In the genomic region with DNA sequence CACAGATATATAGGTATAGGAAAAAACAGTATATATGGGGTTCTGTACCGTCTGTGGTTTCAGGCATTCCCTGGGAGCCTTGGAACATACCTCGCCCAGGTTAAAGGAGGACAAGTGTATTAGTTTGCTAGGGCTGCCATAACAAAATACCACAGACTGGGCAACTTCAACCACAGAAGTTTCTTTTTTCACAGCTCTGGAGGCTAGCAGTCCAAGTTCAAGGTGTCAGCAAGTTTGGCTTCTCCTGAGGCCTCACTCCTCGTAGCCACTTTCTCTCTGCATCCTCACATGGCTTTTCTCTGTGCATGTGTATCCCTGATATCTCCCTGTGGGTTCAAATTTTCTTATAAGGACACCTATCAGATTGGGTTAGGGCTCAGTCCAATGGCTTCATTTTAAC, we compare ENCODE assay signal across 38 cellular contexts.
"Had no signal": no experiment of that assay in that cellular context is flagged by ENCODE, and none has a peak within 500 bp of the region (broad histone marks: within the 10 kb centered on the region; RNA-seq: fewer than 3 reads in every experiment).

No MANE protein-coding gene starts in this region.

- H3K9me3 Mint-ChIP-seq: activated naive CD4-positive, alpha-beta T cell treated with anti-CD3 and anti-CD28 coated beads for 36 hours; activated naive CD4-positive, alpha-beta T cell treated with anti-CD3 and anti-CD28 coated beads, Interleukin-2, amount 10 ng/mL, durations not matched to agents 7 days and 5 days; activated naive CD4-positive, alpha-beta T cell treated with anti-CD3 and anti-CD28 coated beads, Interleukin-2, amount 50 U/mL, for 24 hours; activated naive CD4-positive, alpha-beta T cell treated with anti-CD3 and anti-CD28 coated beads, Interleukin-2, amount 50 U/mL, for 72 hours; activated naive CD8-positive, alpha-beta T cell treated with anti-CD3 and anti-CD28 coated beads for 36 hours; activated naive CD8-positive, alpha-beta T cell treated with anti-CD3 and anti-CD28 coated beads, Interleukin-2, amount 10 ng/mL, durations not matched to agents 7 days and 5 days; activated naive CD8-positive, alpha-beta T cell treated with anti-CD3 and anti-CD28 coated beads, Interleukin-2, amount 50 U/mL, for 24 hours; activated T-cell treated with anti-CD3 and anti-CD28 coated beads, Interleukin-2, amount 50 U/mL, for 24 hours; activated T-cell treated with anti-CD3 and anti-CD28 coated beads, Interleukin-2, amount 50 U/mL, for 4 hours; activated T-cell treated with anti-CD3 and anti-CD28 coated beads, Interleukin-2, amount 50 U/mL, for 72 hours; activated T-helper 1 cell treated with anti-CD3 and anti-CD28 coated beads, Interleukin-12 subunit alpha, Interleukin-12 subunit beta, Interleukin-2, Interleukin-4 antibody, amounts not matched to agents 30 ng/mL and 10 ng/mL and 1 ng/mL, durations not matched to agents 14 hours and 24 hours and 36 hours; activated T-helper 17 cell treated with anti-CD3 and anti-CD28 coated beads, Interleukin-2, amount 50 U/mL, for 72 hours; activated T-helper 2 cell treated with anti-CD3 and anti-CD28 coated beads, Interferon-gamma antibody, Interleukin-2, Interleukin-4, amounts not matched to agents 10 μg/mL and 5 μg/mL and 100 μg/mL, durations not matched to agents 14 hours and 24 hours and 36 hours; brain; central memory CD8-positive, alpha-beta T cell had no signal

- H3K9me3 ChIP-seq: adrenal gland, ascending aorta, body of pancreas, breast epithelium had no signal

- H3K27ac ChIP-seq: adrenal gland, ascending aorta, body of pancreas, brain microvascular endothelial cell, breast epithelium, cardiac muscle cell had no signal

- H3K36me3 Mint-ChIP-seq: activated naive CD4-positive, alpha-beta T cell treated with anti-CD3 and anti-CD28 coated beads, Interleukin-2, amount 10 ng/mL, durations not matched to agents 7 days and 5 days; activated naive CD4-positive, alpha-beta T cell treated with anti-CD3 and anti-CD28 coated beads, Interleukin-2, amount 50 U/mL, for 24 hours; activated naive CD4-positive, alpha-beta T cell treated with anti-CD3 and anti-CD28 coated beads, Interleukin-2, amount 50 U/mL, for 72 hours; activated naive CD8-positive, alpha-beta T cell; activated naive CD8-positive, alpha-beta T cell treated with anti-CD3 and anti-CD28 coated beads for 36 hours; activated naive CD8-positive, alpha-beta T cell treated with anti-CD3 and anti-CD28 coated beads, Interleukin-2, amount 10 ng/mL, durations not matched to agents 7 days and 5 days; brain had no signal

- H3K27me3 ChIP-seq: adrenal gland, ascending aorta, body of pancreas, brain microvascular endothelial cell, breast epithelium, cardiac muscle cell had no signal

- H3K4me1 ChIP-seq: adrenal gland, ascending aorta, body of pancreas, breast epithelium had no signal

- ATAC-seq: activated naive CD4-positive, alpha-beta T cell treated with anti-CD3 and anti-CD28 coated beads, Interleukin-2, amount 50 U/mL, for 72 hours; activated naive CD8-positive, alpha-beta T cell treated with anti-CD3 and anti-CD28 coated beads, Interleukin-2, amount 50 U/mL, for 24 hours; activated T-cell treated with anti-CD3 and anti-CD28 coated beads, Interleukin-2, amount 50 U/mL, for 4 hours; activated T-cell treated with anti-CD3 and anti-CD28 coated beads, Interleukin-2, amount 50 U/mL, for 72 hours; activated T-helper 17 cell treated with anti-CD3 and anti-CD28 coated beads, Interleukin-2, amount 50 U/mL, for 72 hours; body of pancreas had no signal

- H3K4me3 Mint-ChIP-seq: activated naive CD4-positive, alpha-beta T cell treated with anti-CD3 and anti-CD28 coated beads for 36 hours; activated naive CD4-positive, alpha-beta T cell treated with anti-CD3 and anti-CD28 coated beads, Interleukin-2, amount 10 ng/mL, durations not matched to agents 7 days and 5 days; activated naive CD4-positive, alpha-beta T cell treated with anti-CD3 and anti-CD28 coated beads, Interleukin-2, amount 50 U/mL, for 24 hours; activated naive CD8-positive, alpha-beta T cell; activated naive CD8-positive, alpha-beta T cell treated with anti-CD3 and anti-CD28 coated beads for 36 hours; activated naive CD8-positive, alpha-beta T cell treated with anti-CD3 and anti-CD28 coated beads, Interleukin-2, amount 10 ng/mL, durations not matched to agents 7 days and 5 days; activated naive CD8-positive, alpha-beta T cell treated with anti-CD3 and anti-CD28 coated beads, Interleukin-2, amount 50 U/mL, for 24 hours; activated T-cell treated with anti-CD3 and anti-CD28 coated beads, Interleukin-2, amount 50 U/mL, for 24 hours; activated T-cell treated with anti-CD3 and anti-CD28 coated beads, Interleukin-2, amount 50 U/mL, for 4 hours; activated T-cell treated with anti-CD3 and anti-CD28 coated beads, Interleukin-2, amount 50 U/mL, for 72 hours; activated T-helper 1 cell treated with anti-CD3 and anti-CD28 coated beads, Interleukin-12 subunit alpha, Interleukin-12 subunit beta, Interleukin-2, Interleukin-4 antibody, amounts not matched to agents 30 ng/mL and 10 ng/mL and 1 ng/mL, durations not matched to agents 14 hours and 24 hours and 36 hours; activated T-helper 17 cell treated with anti-CD3 and anti-CD28 coated beads, Interleukin-2, amount 50 U/mL, for 72 hours; brain; central memory CD8-positive, alpha-beta T cell had no signal

- DNase-seq: activated effector memory CD4-positive, alpha-beta T cell treated with anti-CD3 and anti-CD28 coated beads, Interleukin-2, amount 50 U/mL, for 16 hours; activated effector memory CD4-positive, alpha-beta T cell treated with Interleukin-2 at 50 U/mL for 16 hours; activated gamma-delta T cell; activated gamma-delta T cell treated with Interleukin-2 at 50 U/mL for 16 hours; activated naive CD4-positive, alpha-beta T cell; activated naive CD4-positive, alpha-beta T cell treated with anti-CD3 and anti-CD28 coated beads for 36 hours; activated naive CD4-positive, alpha-beta T cell treated with anti-CD3 and anti-CD28 coated beads, Interleukin-2, amount 10 ng/mL, durations not matched to agents 7 days and 5 days; activated naive CD4-positive, alpha-beta T cell treated with anti-CD3 and anti-CD28 coated beads, Interleukin-2, amount 50 U/mL, for 16 hours; activated naive CD4-positive, alpha-beta T cell treated with Interleukin-2 at 50 U/mL for 16 hours; activated naive CD8-positive, alpha-beta T cell treated with anti-CD3 and anti-CD28 coated beads for 36 hours; activated naive CD8-positive, alpha-beta T cell treated with anti-CD3 and anti-CD28 coated beads, Interleukin-2, amount 10 ng/mL, durations not matched to agents 7 days and 5 days; activated naive CD8-positive, alpha-beta T cell treated with anti-CD3 and anti-CD28 coated beads, Interleukin-2, amount 50 U/mL, for 24 hours; activated T-cell treated with anti-CD3 and anti-CD28 coated beads, Interleukin-2, amount 50 U/mL, for 1 hour; activated T-cell treated with anti-CD3 and anti-CD28 coated beads, Interleukin-2, amount 50 U/mL, for 24 hours; activated T-cell treated with anti-CD3 and anti-CD28 coated beads, Interleukin-2, amount 50 U/mL, for 4 hours; activated T-cell treated with anti-CD3 and anti-CD28 coated beads, Interleukin-2, amount 50 U/mL, for 48 hours; activated T-cell treated with anti-CD3 and anti-CD28 coated beads, Interleukin-2, amount 50 U/mL, for 72 hours; adrenal gland; amniotic stem cell; amygdala; anterior cingulate cortex; aorta; body of pancreas; brain microvascular endothelial cell; caudate nucleus; central memory CD4-positive, alpha-beta T cell; cerebellar nuclear complex had no signal

- H3K36me3 ChIP-seq: adrenal gland, ascending aorta, brain microvascular endothelial cell, breast epithelium, cardiac muscle cell had no signal

- H3K4me1 Mint-ChIP-seq: activated naive CD4-positive, alpha-beta T cell treated with anti-CD3 and anti-CD28 coated beads, Interleukin-2, amount 10 ng/mL, durations not matched to agents 7 days and 5 days; activated naive CD4-positive, alpha-beta T cell treated with anti-CD3 and anti-CD28 coated beads, Interleukin-2, amount 50 U/mL, for 24 hours; activated naive CD8-positive, alpha-beta T cell treated with anti-CD3 and anti-CD28 coated beads for 36 hours; activated naive CD8-positive, alpha-beta T cell treated with anti-CD3 and anti-CD28 coated beads, Interleukin-2, amount 10 ng/mL, durations not matched to agents 7 days and 5 days; activated naive CD8-positive, alpha-beta T cell treated with anti-CD3 and anti-CD28 coated beads, Interleukin-2, amount 50 U/mL, for 24 hours; activated T-helper 17 cell treated with anti-CD3 and anti-CD28 coated beads, Interleukin-2, amount 50 U/mL, for 72 hours; brain; central memory CD8-positive, alpha-beta T cell had no signal

- H3K4me3 ChIP-seq: adrenal gland, ascending aorta, body of pancreas, breast epithelium, cardiac muscle cell had no signal

- H3K27me3 Mint-ChIP-seq: activated naive CD4-positive, alpha-beta T cell treated with anti-CD3 and anti-CD28 coated beads, Interleukin-2, amount 10 ng/mL, durations not matched to agents 7 days and 5 days; activated naive CD4-positive, alpha-beta T cell treated with anti-CD3 and anti-CD28 coated beads, Interleukin-2, amount 50 U/mL, for 24 hours; activated naive CD8-positive, alpha-beta T cell; activated naive CD8-positive, alpha-beta T cell treated with anti-CD3 and anti-CD28 coated beads for 36 hours; activated naive CD8-positive, alpha-beta T cell treated with anti-CD3 and anti-CD28 coated beads, Interleukin-2, amount 10 ng/mL, durations not matched to agents 7 days and 5 days; activated naive CD8-positive, alpha-beta T cell treated with anti-CD3 and anti-CD28 coated beads, Interleukin-2, amount 50 U/mL, for 24 hours; activated T-cell treated with anti-CD3 and anti-CD28 coated beads, Interleukin-2, amount 50 U/mL, for 24 hours; activated T-helper 17 cell treated with anti-CD3 and anti-CD28 coated beads, Interleukin-2, amount 50 U/mL, for 72 hours; brain had no signal

- H3K27ac Mint-ChIP-seq: activated naive CD4-positive, alpha-beta T cell treated with anti-CD3 and anti-CD28 coated beads for 36 hours; activated naive CD4-positive, alpha-beta T cell treated with anti-CD3 and anti-CD28 coated beads, Interleukin-2, amount 10 ng/mL, durations not matched to agents 7 days and 5 days; activated naive CD4-positive, alpha-beta T cell treated with anti-CD3 and anti-CD28 coated beads, Interleukin-2, amount 50 U/mL, for 24 hours; activated naive CD4-positive, alpha-beta T cell treated with anti-CD3 and anti-CD28 coated beads, Interleukin-2, amount 50 U/mL, for 72 hours; activated naive CD8-positive, alpha-beta T cell; activated naive CD8-positive, alpha-beta T cell treated with anti-CD3 and anti-CD28 coated beads for 36 hours; activated naive CD8-positive, alpha-beta T cell treated with anti-CD3 and anti-CD28 coated beads, Interleukin-2, amount 10 ng/mL, durations not matched to agents 7 days and 5 days; activated naive CD8-positive, alpha-beta T cell treated with anti-CD3 and anti-CD28 coated beads, Interleukin-2, amount 50 U/mL, for 24 hours; activated T-cell treated with anti-CD3 and anti-CD28 coated beads, Interleukin-2, amount 50 U/mL, for 24 hours; activated T-cell treated with anti-CD3 and anti-CD28 coated beads, Interleukin-2, amount 50 U/mL, for 72 hours; activated T-helper 1 cell treated with anti-CD3 and anti-CD28 coated beads, Interleukin-12 subunit alpha, Interleukin-12 subunit beta, Interleukin-2, Interleukin-4 antibody, amounts not matched to agents 30 ng/mL and 10 ng/mL and 1 ng/mL, durations not matched to agents 14 hours and 24 hours and 36 hours; activated T-helper 17 cell treated with anti-CD3 and anti-CD28 coated beads, Interleukin-2, amount 50 U/mL, for 72 hours; activated T-helper 2 cell treated with anti-CD3 and anti-CD28 coated beads, Interferon-gamma antibody, Interleukin-2, Interleukin-4, amounts not matched to agents 10 μg/mL and 5 μg/mL and 100 μg/mL, durations not matched to agents 14 hours and 24 hours and 36 hours; brain had no signal
